ENCODE assay signal across 1 cellular context in genomic region chr9:130041648-130042405, GRCh38.
TF ChIP-seq lines count a peak whose summit lies in the region.

No MANE protein-coding gene starts in this region.

TF ChIP-seq in GM12878, 131 proteins besides CTCF, POLR2A, EP300 and RAD21 (continued from another document):
- TF ChIP-seq, protein P1, sequence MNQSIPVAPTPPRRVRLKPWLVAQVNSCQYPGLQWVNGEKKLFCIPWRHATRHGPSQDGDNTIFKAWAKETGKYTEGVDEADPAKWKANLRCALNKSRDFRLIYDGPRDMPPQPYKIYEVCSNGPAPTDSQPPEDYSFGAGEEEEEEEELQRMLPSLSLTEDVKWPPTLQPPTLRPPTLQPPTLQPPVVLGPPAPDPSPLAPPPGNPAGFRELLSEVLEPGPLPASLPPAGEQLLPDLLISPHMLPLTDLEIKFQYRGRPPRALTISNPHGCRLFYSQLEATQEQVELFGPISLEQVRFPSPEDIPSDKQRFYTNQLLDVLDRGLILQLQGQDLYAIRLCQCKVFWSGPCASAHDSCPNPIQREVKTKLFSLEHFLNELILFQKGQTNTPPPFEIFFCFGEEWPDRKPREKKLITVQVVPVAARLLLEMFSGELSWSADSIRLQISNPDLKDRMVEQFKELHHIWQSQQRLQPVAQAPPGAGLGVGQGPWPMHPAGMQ (IDR thresholded peaks at IDR 0.05; ENCODE audit: borderline replicate concordance), result no peak
